Comparison of ENCODE assay signal across 5 cellular contexts in genomic region chr17:20447534-20448321, GRCh38. TPM values are rescaled to one million over a fixed set of nuclear protein-coding genes. Genes with fewer than 3 reads are reported as not detected.
"Had no signal": no experiment of that assay in that cellular context is flagged by ENCODE, and none has a peak within 500 bp of the region (broad histone marks: within the 10 kb centered on the region; RNA-seq: fewer than 3 reads in every experiment).

No MANE protein-coding gene starts in this region.

RNA-seq across cellular contexts. Expression of gene LGALS9B, which starts 19.6 kb away (rescaled TPM):
- total RNA-seq: M059J, PC-3, Right ventricle myocardium superior, SJSA1 had no signal
- polyA plus RNA-seq: SK-N-SH had no signal
